In the genomic region with DNA sequence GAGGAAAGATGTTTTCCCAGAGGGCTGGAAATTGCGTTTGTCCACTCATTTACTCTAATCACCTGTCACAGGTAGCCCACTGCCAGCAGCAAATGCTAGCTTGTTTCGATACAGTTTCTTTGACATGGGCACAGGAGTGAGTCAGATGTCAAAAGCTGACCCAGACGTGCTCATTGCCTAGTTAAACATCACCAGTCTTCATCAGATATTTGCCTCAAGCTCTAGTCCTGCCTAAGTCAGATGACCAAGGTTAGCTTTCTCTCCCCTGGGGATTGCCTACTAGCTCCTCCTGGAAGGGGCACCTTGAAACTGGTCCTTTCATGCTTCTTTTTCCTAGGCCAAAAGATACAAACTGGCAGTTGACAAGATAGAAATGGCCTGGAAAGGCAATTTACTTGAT, we compare ENCODE assay signal across 22 cellular contexts. TPM values are rescaled to one million over a fixed set of nuclear protein-coding genes. Genes with fewer than 3 reads are reported as not detected.
DNase-seq lines count a peak whose midpoint lies in the region; TF ChIP-seq lines count a peak whose summit lies in the region.
"Had no signal": no experiment of that assay in that cellular context is flagged by ENCODE, and none has a peak within 500 bp of the region (broad histone marks: within the 10 kb centered on the region; RNA-seq: fewer than 3 reads in every experiment).

No MANE protein-coding gene starts in this region.

- no peaks in the 10 kb centered on the region for H3K4me1 ChIP-seq in Caco-2
- peaks cover 13% of the 10 kb centered on the region for H3K4me1 ChIP-seq in GM23248 (ENCODE audit: insufficient read depth)
- H3K4me1 ChIP-seq: BE2C; BLaER1 treated with 17β-estradiol and CSF1 and Interleukin-3, amounts not matched to agents 10 nM and 100 nM; HAP-1 had no signal

- 83 to 89% methylated on average over 3 of the region's 3 CpGs for WGBS in GM23248 (ENCODE audit: low coverage in 1 of 2, low lambda C conversion rate in 2 of 2, missing lambda C conversion rate in 2 of 2), 2 experiments

- no peak overlapping the region for H2AFZ ChIP-seq in GM23248

- no peak overlapping the region for H3K4me2 ChIP-seq in GM23248 (ENCODE audit: unreplicated experiment)
- H3K4me2 ChIP-seq: BLaER1 treated with 17β-estradiol and CSF1 and Interleukin-3, amounts not matched to agents 10 nM and 100 nM had no signal

- H3K36me3 ChIP-seq in Caco-2 (ENCODE audit: control insufficient read depth, insufficient read depth, low read length) (no peaks in the 10 kb centered on the region; the same call in none of the 2 replicates), GM23248 (ENCODE audit: low read depth) (no peaks in the 10 kb centered on the region)

- CTCF ChIA-PET in Caco-2 (lab: Charles Lee), result no interaction called here

- H4K20me1 ChIP-seq in GM23248 (ENCODE audit: insufficient read depth), result no peaks in the 10 kb centered on the region
- H4K20me1 ChIP-seq: BLaER1 treated with 17β-estradiol and CSF1 and Interleukin-3, amounts not matched to agents 10 nM and 100 nM had no signal

- H3K27ac ChIP-seq in caudate nucleus (ENCODE audit: low read depth, low read length), result no peak overlapping the region
- no peak overlapping the region for H3K27ac ChIP-seq in GM23248
- H3K27ac ChIP-seq: 22Rv1; BLaER1 treated with 17β-estradiol and CSF1 and Interleukin-3, amounts not matched to agents 10 nM and 100 nM had no signal

- DNase-seq in NCI-H146 (lab: John Stamatoyannopoulos, UW) (peak; percentile 5), NCI-H146 treated with DMSO at 0.1 percent for 48 hours (lab: John Stamatoyannopoulos, UW; ENCODE audit: unreplicated experiment) (no peak), NCI-H69 (lab: John Stamatoyannopoulos, UW) (peak; percentile 2), kidney tubule cell (ENCODE audit: low spot score) (peak; percentile 60), renal cortical epithelial cell (ENCODE audit: low read depth) (peak; percentile 80), caudate nucleus (lab: John Stamatoyannopoulos, UW) (no peak), Caco-2 (no peak), GM23248 (no peak)
- DNase-seq: AML-193; BE2C; Calu3; CD4-positive, alpha-beta T cell; CD8-positive, alpha-beta memory T cell; DMS53; DMS79 treated with DMSO at 0.1 percent for 48 hours; GOT3; HFFc6 had no signal

- H3K36me3 Mint-ChIP-seq in Caco-2 (ENCODE audit: insufficient read depth, unreplicated experiment), result peaks cover 35% of the 10 kb centered on the region

- intact Hi-C loops in Caco-2 (cut with micrococcal nuclease; ENCODE audit: unreplicated experiment), result loop anchor here (10.0 kb wide), 1 partner anchor 286 kb away; no protein-coding TSS in a partner anchor

- H3K79me2 ChIP-seq in GM23248 (ENCODE audit: insufficient read depth), result no peaks in the 10 kb centered on the region

- no peak overlapping the region for H3K9ac ChIP-seq in GM23248
- H3K9ac ChIP-seq: BLaER1 treated with 17β-estradiol and CSF1 and Interleukin-3, amounts not matched to agents 10 nM and 100 nM had no signal

- no TSS peak for BruUV-seq in Caco-2 (replicated peaks; lab: Mats Ljungman, UMichigan)

- POLR2A ChIA-PET in Caco-2 (lab: Charles Lee), result no interaction called here

- H3K4me3 Mint-ChIP-seq in Caco-2 (ENCODE audit: unreplicated experiment), result no peak overlapping the region
- H3K4me3 Mint-ChIP-seq: CD14-positive monocyte; CD4-positive, alpha-beta T cell; CD8-positive, alpha-beta memory T cell; HFFc6 had no signal

- no peaks in the 10 kb centered on the region for H3K4me1 Mint-ChIP-seq in Caco-2 (ENCODE audit: low read depth, unreplicated experiment)
- H3K4me1 Mint-ChIP-seq: CD14-positive monocyte; CD8-positive, alpha-beta memory T cell had no signal

- TF ChIP-seq CTCF in Caco-2 (IDR thresholded peaks at IDR 0.05; ENCODE audit: insufficient read depth in 1 of 2, low read depth in 1 of 2, low read length in 1 of 2, severe bottlenecking in 1 of 2, unreplicated experiment in 1 of 2), result no peak

- H3K9me3 Mint-ChIP-seq in Caco-2 (ENCODE audit: unreplicated experiment), result no peaks in the 10 kb centered on the region
- H3K9me3 Mint-ChIP-seq: CD14-positive monocyte; CD4-positive, alpha-beta T cell; CD8-positive, alpha-beta memory T cell; HFFc6 had no signal

- no peaks in the 10 kb centered on the region for H3K9me2 ChIP-seq in GM23248 (ENCODE audit: insufficient read depth)

- H3K27me3 Mint-ChIP-seq in Caco-2 (ENCODE audit: insufficient read depth, unreplicated experiment), result no peaks in the 10 kb centered on the region
- H3K27me3 Mint-ChIP-seq: CD4-positive, alpha-beta T cell had no signal

- H3K4me3 ChIP-seq in Caco-2 (ENCODE audit: low read depth, low read length) (no peak overlapping the region), GM23248 (no peak overlapping the region)
- H3K4me3 ChIP-seq: BLaER1 treated with 17β-estradiol and CSF1 and Interleukin-3, amounts not matched to agents 10 nM and 100 nM; GM12878; HAP-1 had no signal

- H3F3A ChIP-seq in GM23248 (ENCODE audit: insufficient read depth), result peaks cover 15% of the 10 kb centered on the region

- H3K27me3 ChIP-seq in Caco-2 (replicated peaks; ENCODE audit: control insufficient read depth, insufficient read depth, low read length) (no peaks in the 10 kb centered on the region), GM23248 (replicated peaks; ENCODE audit: insufficient read depth) (no peaks in the 10 kb centered on the region)
- H3K27me3 ChIP-seq: BE2C; BLaER1 treated with 17β-estradiol and CSF1 and Interleukin-3, amounts not matched to agents 10 nM and 100 nM had no signal

- in situ Hi-C loops in GM23248 (cut with MboI), result loop anchor here (25.0 kb wide), 3 partner anchors 786 to 1386 kb away; no protein-coding TSS in a partner anchor

- H3K9me3 ChIP-seq in Caco-2 (no peaks in the 10 kb centered on the region), GM23248 (ENCODE audit: low read depth) (no peaks in the 10 kb centered on the region)
- H3K9me3 ChIP-seq: BE2C; BLaER1 treated with 17β-estradiol and CSF1 and Interleukin-3, amounts not matched to agents 10 nM and 100 nM; HAP-1 had no signal

- H3K27ac Mint-ChIP-seq in Caco-2 (ENCODE audit: unreplicated experiment), result no peak overlapping the region
- H3K27ac Mint-ChIP-seq: CD14-positive monocyte; CD4-positive, alpha-beta T cell; HFFc6 had no signal

RNA-seq across cellular contexts. Expression of gene GPAM, which starts 35.3 kb away (rescaled TPM):
- total RNA-seq in renal cortical epithelial cell (8.5 and 14.9 TPM in 2 replicates), Caco-2 (2022) (40.2 and 44.4 TPM in 2 replicates)
- total RNA-seq in GM23248 (2014; rRNA removed; shearing (Covaris generic)), result 9.0 and 12.5 TPM in 2 replicates
- polyA plus RNA-seq in GM23248 (2016; fragmentation: Nextera tagmentation; extraction: Ambion mirVana), result 4.9 and 5.2 TPM in 2 replicates

Comparison
In these comparisons a context has a peak if more than half of its experiments do, and no peak if none do; other contexts are left out.
1. DNase-seq: peak in NCI-H146 (single experiment), NCI-H69 (single experiment), kidney tubule cell (single experiment) and renal cortical epithelial cell (single experiment); none in NCI-H146 treated with DMSO at 0.1 percent for 48 hours (single experiment), caudate nucleus (0 of 61), Caco-2 (0 of 2) and GM23248 (single experiment).